In the genomic region with DNA sequence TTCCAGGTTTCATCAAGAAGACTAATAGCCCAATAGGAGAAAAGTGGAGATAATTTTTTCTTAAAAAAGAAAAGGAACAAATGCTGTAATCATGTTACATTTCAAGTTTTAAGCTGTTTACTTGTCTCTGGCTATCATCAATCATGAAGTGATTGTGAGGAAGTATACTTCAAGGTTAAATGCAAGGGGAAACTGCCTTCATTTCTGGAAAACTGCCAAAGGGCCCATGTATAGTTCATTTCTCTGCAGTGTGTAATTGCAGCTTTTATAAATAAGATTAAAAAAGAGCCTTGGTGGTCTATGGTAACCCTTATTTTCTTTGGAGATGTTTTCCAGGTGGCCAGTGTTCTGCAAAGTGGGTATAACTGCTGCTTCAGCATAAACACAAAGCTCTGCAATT, we compare ENCODE assay signal across 24 cellular contexts.
"Had no signal": no experiment of that assay in that cellular context is flagged by ENCODE, and none has a peak within 500 bp of the region (broad histone marks: within the 10 kb centered on the region; RNA-seq: fewer than 3 reads in every experiment).

No MANE protein-coding gene starts in this region.

- H3K4me1 ChIP-seq: SJSA1 had no signal

- DNase-seq: activated B cell treated with CpG ODN at 0.5 μM for 24 hours; activated CD4-positive, alpha-beta memory T cell treated with anti-CD3 and anti-CD28 coated beads for 36 hours; activated CD4-positive, alpha-beta T cell treated with anti-CD3 and anti-CD28 coated beads, Interleukin-2, amount 10 ng/mL, durations not matched to agents 7 days and 5 days; activated CD8-positive, alpha-beta memory T cell treated with anti-CD3 and anti-CD28 coated beads for 24 hours; activated gamma-delta T cell; activated naive CD4-positive, alpha-beta T cell treated with anti-CD3 and anti-CD28 coated beads for 36 hours; activated T-cell treated with anti-CD3 and anti-CD28 coated beads, Interleukin-2, amount 50 U/mL, for 4 hours; brain microvascular endothelial cell; Karpas-422; MM.1S; NCI-H1694; NCI-H2029; NCI-H2107; NCI-H446 treated with DMSO at 0.1 percent for 48 hours; NCI-H524 treated with DMSO at 0.1 percent for 48 hours; NCI-H774; PC-3; SHP77; T-cell; T-helper 2 cell; T1000 had no signal

- H3K27ac ChIP-seq: brain microvascular endothelial cell, cardiac muscle cell, SJSA1 had no signal

- H3K36me3 ChIP-seq: brain microvascular endothelial cell, cardiac muscle cell, SJSA1 had no signal

- ATAC-seq: activated T-cell treated with anti-CD3 and anti-CD28 coated beads, Interleukin-2, amount 50 U/mL, for 4 hours; activated T-helper 17 cell treated with anti-CD3 and anti-CD28 coated beads, Interleukin-2, amount 50 U/mL, for 72 hours; PC-3; T-cell had no signal

- H3K9me3 ChIP-seq: SJSA1 had no signal

- H3K4me3 ChIP-seq: cardiac muscle cell, SJSA1 had no signal

- H3K27me3 ChIP-seq: brain microvascular endothelial cell, cardiac muscle cell, SJSA1 had no signal
